Comparison of ENCODE assay signal across 12 cellular contexts in the genomic region with DNA sequence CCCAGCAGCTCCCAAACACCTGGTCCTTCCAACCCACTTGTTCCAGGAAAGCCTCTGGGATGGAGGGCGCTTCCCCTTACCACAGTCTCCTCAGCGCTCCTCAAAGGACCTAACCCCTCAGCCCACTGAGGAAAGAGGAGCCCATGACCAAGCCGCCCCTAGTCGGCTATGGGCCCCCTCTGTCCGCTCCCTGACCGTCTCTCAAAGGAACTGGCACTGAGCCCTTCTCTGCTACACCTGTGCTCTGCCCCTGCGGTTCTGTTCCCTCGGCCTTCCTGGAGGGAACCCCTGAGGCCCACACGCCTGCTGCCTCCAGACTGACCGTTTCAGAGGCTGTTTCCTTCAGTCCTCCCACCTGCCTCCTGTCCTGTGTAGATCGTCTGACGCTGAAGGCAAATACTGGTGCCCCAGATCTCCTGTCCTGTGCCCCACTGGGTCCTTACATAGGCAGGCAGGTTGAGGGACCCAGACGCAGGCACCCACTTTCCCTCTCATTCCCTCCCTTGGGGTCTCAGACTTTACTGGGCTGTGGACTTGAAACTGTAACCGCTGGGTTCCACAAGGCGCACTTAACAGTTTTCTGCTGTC. TPM values are rescaled to one million over a fixed set of nuclear protein-coding genes. Genes with fewer than 3 reads are reported as not detected.
DNase-seq lines count a peak whose midpoint lies in the region; ATAC-seq and TF ChIP-seq lines count a peak whose summit lies in the region.
"Had no signal": no experiment of that assay in that cellular context is flagged by ENCODE, and none has a peak within 500 bp of the region (broad histone marks: within the 10 kb centered on the region; RNA-seq: fewer than 3 reads in every experiment).

No MANE protein-coding gene starts in this region.

- no peaks in the 10 kb centered on the region for H4K20me1 ChIP-seq in HCT116 (ENCODE audit: insufficient read depth)

- peak overlapping the region in 1 of 7 donors; percentile 75 for H3K27ac Mint-ChIP-seq in CD4-positive, alpha-beta memory T cell
- H3K27ac Mint-ChIP-seq in dendritic cell treated with granulocyte-macrophage colony-stimulating factor and Interleukin-4, amounts not matched to agents 40 ng/mL and 50 ng/mL, for 4 days: peak overlapping the region; percentile 30
- no peak overlapping the region for H3K27ac Mint-ChIP-seq in naive thymus-derived CD4-positive, alpha-beta T cell

- CTCF ChIA-PET in CD4-positive, alpha-beta memory T cell (lab: Charles Lee; ENCODE audit: partially characterized antibody): interaction anchor here (1.9 kb wide), 1 partner anchor 22 kb away, joined by 8 read pairs; no protein-coding TSS in a partner anchor
- CTCF ChIA-PET in HCT116 (lab: Charles Lee): no interaction called here
- CTCF ChIA-PET in naive thymus-derived CD4-positive, alpha-beta T cell (lab: Charles Lee): interaction anchor here (1.9 kb wide), 1 partner anchor 22 kb away, joined by 5 read pairs; no protein-coding TSS in a partner anchor

- DNase-seq in CD4-positive, alpha-beta memory T cell: no peak
- DNase-seq in HCT116 (ENCODE audit: low read depth, low spot score): no peak
- DNase-seq in naive thymus-derived CD4-positive, alpha-beta T cell: no peak
- DNase-seq in pons (ENCODE audit: low spot score): no peak
- DNase-seq in HuH-7.5 (ENCODE audit: low spot score): no peak
- DNase-seq in nucleus accumbens (lab: John Stamatoyannopoulos, UW): no peak
- DNase-seq: activated effector memory CD4-positive, alpha-beta T cell treated with Interleukin-2 at 50 U/mL for 16 hours; islet precursor cell; NCI-H1930; transverse colon had no signal

- H3K27ac ChIP-seq in CD4-positive, alpha-beta memory T cell (ENCODE audit: low read depth, low read length): no peak overlapping the region
- H3K27ac ChIP-seq in HCT116 (ENCODE audit: low read depth, low read length): no peak overlapping the region
- H3K27ac ChIP-seq in naive thymus-derived CD4-positive, alpha-beta T cell (ENCODE audit: low read depth, low read length): no peak overlapping the region
- H3K27ac ChIP-seq: transverse colon had no signal

- ATAC-seq in HCT116 (no peak), HG03097 (IDR thresholded peaks at IDR 0.05; ENCODE audit: low FRiP score, unreplicated experiment) (no peak)
- ATAC-seq in naive thymus-derived CD4-positive, alpha-beta T cell: no peak

- no peaks in the 10 kb centered on the region for H3K9me3 ChIP-seq in CD4-positive, alpha-beta memory T cell (ENCODE audit: control insufficient read depth in 1 of 2, low read length in 2 of 2)
- no peaks in the 10 kb centered on the region for H3K9me3 ChIP-seq in HCT116 (ENCODE audit: control insufficient read depth in 1 of 2, insufficient read depth in 1 of 2, low read depth in 1 of 2, low read length in 2 of 2)
- no peaks in the 10 kb centered on the region for H3K9me3 ChIP-seq in naive thymus-derived CD4-positive, alpha-beta T cell (ENCODE audit: control insufficient read depth in 2 of 3, low read length in 3 of 3)
- H3K9me3 ChIP-seq: transverse colon had no signal

- no peaks in the 10 kb centered on the region for H3K36me3 ChIP-seq in CD4-positive, alpha-beta memory T cell (ENCODE audit: insufficient read depth, low read length)
- H3K36me3 ChIP-seq in HCT116 (ENCODE audit: control insufficient read depth in 1 of 2, insufficient read depth in 2 of 2, low read length in 2 of 2): no peaks in the 10 kb centered on the region
- H3K36me3 ChIP-seq in naive thymus-derived CD4-positive, alpha-beta T cell (ENCODE audit: control insufficient read depth in 2 of 3, insufficient read depth in 3 of 3, low read length in 3 of 3): no peaks in the 10 kb centered on the region
- H3K36me3 ChIP-seq: transverse colon had no signal

- peaks cover 0 to 2% of the 10 kb centered on the region in 2 donors for H3K36me3 Mint-ChIP-seq in CD4-positive, alpha-beta memory T cell
- peaks cover 7% of the 10 kb centered on the region for H3K36me3 Mint-ChIP-seq in dendritic cell treated with granulocyte-macrophage colony-stimulating factor and Interleukin-4, amounts not matched to agents 40 ng/mL and 50 ng/mL, for 4 days (ENCODE audit: low read depth)
- no peaks in the 10 kb centered on the region for H3K36me3 Mint-ChIP-seq in naive thymus-derived CD4-positive, alpha-beta T cell

- RAD21 ChIA-PET in HCT116 (lab: Charles Lee; ENCODE audit: low non-redundant PET in 1 of 2, low total read pairs in 2 of 2, uncharacterized antibody in 2 of 2, unreplicated experiment in 2 of 2): no interaction called here

- peaks cover 14% of the 10 kb centered on the region for H3K4me1 ChIP-seq in CD4-positive, alpha-beta memory T cell (ENCODE audit: insufficient read depth, low read length)
- peaks cover 19 to 36% of the 10 kb centered on the region in 2 experiments for H3K4me1 ChIP-seq in HCT116 (ENCODE audit: control insufficient read depth in 1 of 2, insufficient read depth in 2 of 2, low read length in 2 of 2)
- peaks cover 0 to 16% of the 10 kb centered on the region in 2 donors for H3K4me1 ChIP-seq in naive thymus-derived CD4-positive, alpha-beta T cell (ENCODE audit: control insufficient read depth in 2 of 2, insufficient read depth in 2 of 2, low read length in 2 of 2)

- TF ChIP-seq CTCF in HCT116 (IDR thresholded peaks at IDR 0.05 in 2 of 3, conservative IDR thresholded peaks at IDR 0.05 in 1 of 3; ENCODE audit: borderline replicate concordance in 1 of 3, insufficient read depth in 1 of 3, low read depth in 2 of 3, low read length in 2 of 3): no peak

- no peak for TF ChIP-seq RAD21 in HCT116 (IDR thresholded peaks at IDR 0.05; ENCODE audit: low read depth)

- H3K4me1 Mint-ChIP-seq in CD4-positive, alpha-beta memory T cell: peaks cover 2 to 23% (median 9%) of the 10 kb centered on the region in 4 donors
- H3K4me1 Mint-ChIP-seq in dendritic cell treated with granulocyte-macrophage colony-stimulating factor and Interleukin-4, amounts not matched to agents 40 ng/mL and 50 ng/mL, for 4 days (ENCODE audit: low read depth): peaks cover 30% of the 10 kb centered on the region
- peaks cover 6 to 16% (median 9%) of the 10 kb centered on the region in 7 donors for H3K4me1 Mint-ChIP-seq in naive thymus-derived CD4-positive, alpha-beta T cell

- H3K4me2 ChIP-seq in HCT116 (ENCODE audit: low read length): peak overlapping the region; percentile 98

- no peak overlapping the region for H2AFZ ChIP-seq in HCT116 (ENCODE audit: low read depth, low read length, poor library complexity, severe bottlenecking)

- H3K9ac ChIP-seq in HCT116 (ENCODE audit: low read length): no peak overlapping the region

- H3K27me3 ChIP-seq in CD4-positive, alpha-beta memory T cell (ENCODE audit: insufficient read depth, low read length): peaks cover 25% of the 10 kb centered on the region
- H3K27me3 ChIP-seq in HCT116 (ENCODE audit: insufficient read depth, low read length): no peaks in the 10 kb centered on the region
- peaks cover 0 to 27% of the 10 kb centered on the region in 2 donors for H3K27me3 ChIP-seq in naive thymus-derived CD4-positive, alpha-beta T cell (ENCODE audit: control insufficient read depth in 2 of 2, insufficient read depth in 2 of 2, low read length in 2 of 2)

- H3K27me3 Mint-ChIP-seq in CD4-positive, alpha-beta memory T cell: peaks cover 13 to 38% of the 10 kb centered on the region in 2 donors
- peaks cover 85% of the 10 kb centered on the region for H3K27me3 Mint-ChIP-seq in dendritic cell treated with granulocyte-macrophage colony-stimulating factor and Interleukin-4, amounts not matched to agents 40 ng/mL and 50 ng/mL, for 4 days
- H3K27me3 Mint-ChIP-seq in naive thymus-derived CD4-positive, alpha-beta T cell: peaks cover 30 to 75% (median 47%) of the 10 kb centered on the region in 5 donors

- POLR2A ChIA-PET in CD4-positive, alpha-beta memory T cell (lab: Charles Lee; ENCODE audit: partially characterized antibody): no interaction called here
- POLR2A ChIA-PET in HCT116 (lab: Charles Lee): no interaction called here
- POLR2A ChIA-PET in naive thymus-derived CD4-positive, alpha-beta T cell (lab: Charles Lee): no interaction called here

- no peaks in the 10 kb centered on the region for H3K9me3 Mint-ChIP-seq in CD4-positive, alpha-beta memory T cell
- H3K9me3 Mint-ChIP-seq in dendritic cell treated with granulocyte-macrophage colony-stimulating factor and Interleukin-4, amounts not matched to agents 40 ng/mL and 50 ng/mL, for 4 days: no peaks in the 10 kb centered on the region
- H3K9me3 Mint-ChIP-seq in naive thymus-derived CD4-positive, alpha-beta T cell: peaks cover 0 to 1% (median 0%) of the 10 kb centered on the region in 11 donors

- peak overlapping the region; percentile 27 to 81 (median 61) for H3K4me3 Mint-ChIP-seq in CD4-positive, alpha-beta memory T cell
- H3K4me3 Mint-ChIP-seq in dendritic cell treated with granulocyte-macrophage colony-stimulating factor and Interleukin-4, amounts not matched to agents 40 ng/mL and 50 ng/mL, for 4 days: no peak overlapping the region
- peak overlapping the region; percentile 6 to 97 (median 60) for H3K4me3 Mint-ChIP-seq in naive thymus-derived CD4-positive, alpha-beta T cell

- no TSS peak for BruUV-seq in HCT116 (replicated peaks; lab: Mats Ljungman, UMichigan)

- H3K4me3 ChIP-seq in CD4-positive, alpha-beta memory T cell (ENCODE audit: low read length in 2 of 2): no peak overlapping the region
- H3K4me3 ChIP-seq in HCT116 (replicated peaks in 1 of 2; ENCODE audit: low read depth in 1 of 2, low read length in 2 of 2): peak overlapping the region; percentile 66 to 88; a peak in 3 of 4 replicates
- no peak overlapping the region for H3K4me3 ChIP-seq in naive thymus-derived CD4-positive, alpha-beta T cell (ENCODE audit: low read length)

- no peak for TF ChIP-seq POLR2A in HCT116 (IDR thresholded peaks at IDR 0.05; ENCODE audit: borderline replicate concordance, extremely low read depth, insufficient read depth, insufficient read length)

- intact Hi-C loops in CD4-positive, alpha-beta memory T cell (cut with micrococcal nuclease): no loop called here
- intact Hi-C loops in HCT116 (cut with micrococcal nuclease): no loop called here
- intact Hi-C loops in dendritic cell treated with granulocyte-macrophage colony-stimulating factor and Interleukin-4, amounts not matched to agents 40 ng/mL and 50 ng/mL, for 4 days (cut with micrococcal nuclease): no loop called here
- intact Hi-C loops in naive thymus-derived CD4-positive, alpha-beta T cell (cut with micrococcal nuclease): no loop called here

- no peaks in the 10 kb centered on the region for H3K9me2 ChIP-seq in HCT116 (ENCODE audit: insufficient read depth)

- no peaks in the 10 kb centered on the region for H3K79me2 ChIP-seq in HCT116 (ENCODE audit: insufficient read depth, low read length)

RNA-seq across cellular contexts. Expression of a gene that starts 1.9 kb away (rescaled TPM):
- under 1 TPM; 0.35 to 0.83 TPM for total RNA-seq in CD4-positive, alpha-beta memory T cell
- polyA plus RNA-seq in CD4-positive, alpha-beta memory T cell: under 1 TPM in 1 of 2 donors, not detected in 1; 0.37 TPM
- total RNA-seq in HCT116 (2021; ENCODE audit: unreplicated experiment): 22.7 TPM
- 13.5 and 14.9 TPM in 2 replicates for polyA plus RNA-seq in HCT116 (2012)
- 1 to 10 TPM in 2 of 5 experiments, under 1 TPM in 2, not detected in 1; 0.19 to 1.5 (median 0.93) TPM for total RNA-seq in naive thymus-derived CD4-positive, alpha-beta T cell
- not detected for polyA plus RNA-seq in naive thymus-derived CD4-positive, alpha-beta T cell

RNA-seq across cellular contexts. Expression of a gene that starts 31.6 kb away (rescaled TPM):
- total RNA-seq in CD4-positive, alpha-beta memory T cell: 10 to 100 TPM; 46.7 to 46.8 TPM
- 10 to 100 TPM; 48.1 to 75.9 TPM for polyA plus RNA-seq in CD4-positive, alpha-beta memory T cell
- total RNA-seq in HCT116 (2021; ENCODE audit: unreplicated experiment): 77.3 TPM
- polyA plus RNA-seq in HCT116 (2012): 34.8 and 51.5 TPM in 2 replicates
- total RNA-seq in naive thymus-derived CD4-positive, alpha-beta T cell: 10 to 100 TPM; 37.7 to 71.2 (median 43.5) TPM
- 10 to 100 TPM; 50.1 to 62.3 TPM for polyA plus RNA-seq in naive thymus-derived CD4-positive, alpha-beta T cell

RNA-seq across cellular contexts. Expression of a gene that starts 36.4 kb away (rescaled TPM):
- total RNA-seq in CD4-positive, alpha-beta memory T cell: 10 to 100 TPM; 55.6 to 61.0 TPM
- polyA plus RNA-seq in CD4-positive, alpha-beta memory T cell: 10 to 100 TPM; 35.2 to 53.6 TPM
- total RNA-seq in HCT116 (2021; ENCODE audit: unreplicated experiment): 45.8 TPM
- 53.5 and 57.2 TPM in 2 replicates for polyA plus RNA-seq in HCT116 (2012)
- total RNA-seq in naive thymus-derived CD4-positive, alpha-beta T cell: 10 to 100 TPM; 39.4 to 60.3 (median 46.6) TPM
- 10 to 100 TPM; 40.6 to 58.0 TPM for polyA plus RNA-seq in naive thymus-derived CD4-positive, alpha-beta T cell

Comparison
In these comparisons a context has a peak if more than half of its experiments do, and no peak if none do; other contexts are left out.
1. H3K4me3 ChIP-seq: peak in HCT116 (2 of 2); none in CD4-positive, alpha-beta memory T cell (0 of 2) and naive thymus-derived CD4-positive, alpha-beta T cell (single experiment).